Comparison of ENCODE assay signal across 8 cellular contexts in genomic region chr20:58651823-58652605, GRCh38. TPM values are rescaled to one million over a fixed set of nuclear protein-coding genes. Genes with fewer than 3 reads are reported as not detected.
DNase-seq lines count a peak whose midpoint lies in the region; ATAC-seq, FAIRE-seq and TF ChIP-seq lines count a peak whose summit lies in the region.

No MANE protein-coding gene starts in this region.

- CTCF ChIA-PET in activated CD4-positive, alpha-beta T cell treated with anti-CD3 and anti-CD28 coated beads for 36 hours (lab: Charles Lee), result interaction anchor here (0.6 to 1.1 kb wide), 8 partner anchors 11 to 1254 kb away, joined by 3 to 6 read pairs (median 3); no protein-coding TSS in a partner anchor

- POLR2A ChIA-PET in activated CD4-positive, alpha-beta T cell treated with anti-CD3 and anti-CD28 coated beads for 36 hours (lab: Charles Lee), result interaction anchor here (0.6 to 2.6 kb wide), 8 partner anchors 8 to 1281 kb away, joined by 3 to 23 read pairs (median 4); partner anchors contain the start of gene SYCP2

- peak overlapping the region; percentile 81 to 96 for H3K4me3 ChIP-seq in kidney (ENCODE audit: low read length in 2 of 2)

- no peak for FAIRE-seq in kidney (lab: Jason Lieb, UNC)

- peak overlapping the region; percentile 97 to 98 for H3K9ac ChIP-seq in kidney (ENCODE audit: low read length in 2 of 2)

- TF ChIP-seq POLR2A in GM10847 (IDR thresholded peaks at IDR 0.05; ENCODE audit: extremely low read depth, insufficient read length), result peak; percentile 27

- H3K4me1 Mint-ChIP-seq in HFFc6 (ENCODE audit: low read depth), result peaks cover 52% of the 10 kb centered on the region
- peaks cover 30% of the 10 kb centered on the region for H3K4me1 Mint-ChIP-seq in activated CD4-positive, alpha-beta T cell treated with anti-CD3 and anti-CD28 coated beads for 36 hours

- peaks cover 24% of the 10 kb centered on the region for H3K36me3 Mint-ChIP-seq in HFFc6 (ENCODE audit: low read depth)
- H3K36me3 Mint-ChIP-seq in activated CD4-positive, alpha-beta T cell treated with anti-CD3 and anti-CD28 coated beads for 36 hours (ENCODE audit: low read depth), result peaks cover 30% of the 10 kb centered on the region

- H3K4me3 Mint-ChIP-seq in HFFc6, result peak overlapping the region; percentile 99
- peak overlapping the region; percentile 100 for H3K4me3 Mint-ChIP-seq in activated CD4-positive, alpha-beta T cell treated with anti-CD3 and anti-CD28 coated beads for 36 hours

- H3K27ac ChIP-seq in cingulate gyrus (ENCODE audit: low read depth, low read length), result peak overlapping the region; percentile 90
- peak overlapping the region; percentile 93 to 95 for H3K27ac ChIP-seq in kidney (ENCODE audit: low read depth in 2 of 2, low read length in 2 of 2)

- DNase-seq in HFFc6 (peak; percentile 53), NCI-H146 treated with DMSO at 0.1 percent for 48 hours (lab: John Stamatoyannopoulos, UW; ENCODE audit: unreplicated experiment) (peak; percentile 12), kidney (peak; percentile 75), NCI-H1092 treated with DMSO at 0.1 percent for 48 hours (lab: John Stamatoyannopoulos, UW) (no peak)
- DNase-seq in activated CD4-positive, alpha-beta T cell treated with anti-CD3 and anti-CD28 coated beads for 36 hours, result peak; percentile 77
- DNase-seq in stimulated activated CD4-positive, alpha-beta T cell treated with anti-CD3 and anti-CD28 coated beads, Interleukin-1b, Interleukin-23, amount 100 ng/mL, for 1 hour (ENCODE audit: low read depth in 2 of 2), result peak; percentile 15 to 28

- H3K9me3 Mint-ChIP-seq in HFFc6, result no peaks in the 10 kb centered on the region
- H3K9me3 Mint-ChIP-seq in activated CD4-positive, alpha-beta T cell treated with anti-CD3 and anti-CD28 coated beads for 36 hours (ENCODE audit: low read depth), result no peaks in the 10 kb centered on the region

- H3K27me3 Mint-ChIP-seq in HFFc6 (ENCODE audit: insufficient read depth), result no peaks in the 10 kb centered on the region; the same call in 1 of the 2 replicates
- H3K27me3 Mint-ChIP-seq in activated CD4-positive, alpha-beta T cell treated with anti-CD3 and anti-CD28 coated beads for 36 hours, result no peaks in the 10 kb centered on the region

- peak; percentile 45 for ATAC-seq in activated CD4-positive, alpha-beta T cell treated with anti-CD3 and anti-CD28 coated beads for 36 hours

- H3K27ac Mint-ChIP-seq in HFFc6, result peak overlapping the region; percentile 98
- peak overlapping the region; percentile 100 for H3K27ac Mint-ChIP-seq in activated CD4-positive, alpha-beta T cell treated with anti-CD3 and anti-CD28 coated beads for 36 hours

- peaks cover 10 to 14% of the 10 kb centered on the region in 2 donors for H3K4me1 ChIP-seq in kidney (ENCODE audit: control insufficient read depth in 1 of 2, insufficient read depth in 1 of 2, low read depth in 1 of 2, low read length in 2 of 2)

- no peaks in the 10 kb centered on the region for H3K36me3 ChIP-seq in kidney (ENCODE audit: control insufficient read depth in 1 of 2, insufficient read depth in 2 of 2, low read length in 2 of 2)

- no peaks in the 10 kb centered on the region for H3K9me3 ChIP-seq in kidney (ENCODE audit: control insufficient read depth in 1 of 2, low read length in 2 of 2)

- intact Hi-C loops in activated CD4-positive, alpha-beta T cell treated with anti-CD3 and anti-CD28 coated beads for 36 hours (cut with DNase I, micrococcal nuclease), result loop anchor here (1.0 to 5.0 kb wide), 19 partner anchors 9 to 1300 kb away; partner anchors contain the start of genes NPEPL1 (in 2 of the 2), ATP5F1E (in 1 of the 2), GNAS (in 1 of the 2) and GNAS-AS1 (in 1 of the 2)
- intact Hi-C loops in kidney (cut with DNase I), result no loop called here

- TF ChIP-seq CTCF in HFFc6 (IDR thresholded peaks at IDR 0.05), result no peak
- no peak for TF ChIP-seq CTCF in kidney (IDR thresholded peaks at IDR 0.05; ENCODE audit: borderline replicate concordance, extremely low read depth, insufficient read depth)

RNA-seq across cellular contexts. Expression of gene STX16, which starts 0.9 kb away (rescaled TPM):
- total RNA-seq in HFFc6 (2021; fragmentation: NEBNext Ultra II Directional; extraction: Animal tissue kit (Norgen Biotek cat#: 25700)), result 10 to 100 TPM; 44.4 to 51.8 (median 48.3) TPM
- 100 to 1,000 TPM; 101 to 110 TPM for total RNA-seq in activated CD4-positive, alpha-beta T cell treated with anti-CD3 and anti-CD28 coated beads for 36 hours
- total RNA-seq in kidney, result 60.7 TPM
- 20.6 TPM for polyA plus RNA-seq in kidney (ENCODE audit: insufficient read depth, low read depth, low replicate concordance)

RNA-seq across cellular contexts. Expression of gene NPEPL1, which starts 40.6 kb away (rescaled TPM):
- total RNA-seq in HFFc6 (2021; fragmentation: NEBNext Ultra II Directional; extraction: Animal tissue kit (Norgen Biotek cat#: 25700)), result 10 to 100 TPM; 12.0 to 17.8 (median 12.6) TPM
- total RNA-seq in activated CD4-positive, alpha-beta T cell treated with anti-CD3 and anti-CD28 coated beads for 36 hours, result 10 to 100 TPM; 13.6 to 15.2 TPM
- 60.2 TPM for total RNA-seq in kidney
- 39.7 TPM for polyA plus RNA-seq in kidney (ENCODE audit: insufficient read depth, low read depth, low replicate concordance)
